Comparison of ENCODE assay signal across 23 cellular contexts in the genomic region with DNA sequence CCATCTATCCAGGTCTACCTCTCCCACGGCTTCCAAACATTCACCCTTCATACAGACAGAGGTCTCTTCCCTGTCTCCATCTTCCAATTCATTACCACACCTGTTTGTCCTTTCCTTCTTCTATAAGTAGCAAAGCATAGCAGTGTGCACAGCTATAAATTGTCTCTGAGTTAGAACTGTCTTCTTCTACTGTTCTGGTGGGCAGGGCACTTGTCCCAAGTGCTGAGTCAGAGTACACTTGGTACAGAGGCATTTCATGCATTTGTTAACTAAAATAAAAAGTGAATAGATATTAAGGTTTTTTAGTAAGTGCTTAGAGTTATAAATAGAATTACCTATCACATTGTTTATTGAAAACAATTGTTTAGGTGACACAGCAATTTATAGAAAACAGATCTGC.
DNase-seq lines count a peak whose midpoint lies in the region; ATAC-seq and TF ChIP-seq lines count a peak whose summit lies in the region.
"Had no signal": no experiment of that assay in that cellular context is flagged by ENCODE, and none has a peak within 500 bp of the region (broad histone marks: within the 10 kb centered on the region; RNA-seq: fewer than 3 reads in every experiment).

No MANE protein-coding gene starts in this region.

- H3K4me3 Mint-ChIP-seq in chondrocyte (ENCODE audit: unreplicated experiment): no peak overlapping the region
- H3K4me3 Mint-ChIP-seq: activated naive CD4-positive, alpha-beta T cell treated with anti-CD3 and anti-CD28 coated beads, Interleukin-2, amount 10 ng/mL, durations not matched to agents 7 days and 5 days; activated T-cell treated with anti-CD3 and anti-CD28 coated beads, Interleukin-2, amount 50 U/mL, for 72 hours; CD4-positive, alpha-beta T cell; immature natural killer cell; natural killer cell treated with Interleukin-12 subunit alpha and Interleukin-12 subunit beta and Interleukin-15 and Interleukin-18, amount 100 ng/mL, for 72 hours; stimulated activated naive B cell treated with anti-CD40 and anti-IgM and Interleukin-4, amounts not matched to agents 10 μg/mL and 1 μg/mL and 100 μg/mL, for 72 hours; T-helper 17 cell had no signal

- H2AFZ ChIP-seq in PC-3 (ENCODE audit: low read length): no peak overlapping the region

- no peaks in the 10 kb centered on the region for H3K9me3 ChIP-seq in PC-3 (ENCODE audit: low read length)
- H3K9me3 ChIP-seq: testis had no signal

- no peaks in the 10 kb centered on the region for H3K36me3 ChIP-seq in PC-3 (ENCODE audit: low read depth, low read length)

- BruUV-seq in PC-3 (replicated peaks; lab: Mats Ljungman, UMichigan): no TSS peak

- peaks cover 25% of the 10 kb centered on the region for H3K4me1 Mint-ChIP-seq in chondrocyte (ENCODE audit: low read depth)
- H3K4me1 Mint-ChIP-seq: activated naive CD4-positive, alpha-beta T cell treated with anti-CD3 and anti-CD28 coated beads, Interleukin-2, amount 10 ng/mL, durations not matched to agents 7 days and 5 days; immature natural killer cell; stimulated activated naive B cell treated with anti-CD40 and anti-IgM and Interleukin-4, amounts not matched to agents 10 μg/mL and 1 μg/mL and 100 μg/mL, for 72 hours; T-helper 17 cell had no signal

- H3F3A ChIP-seq in PC-3 (ENCODE audit: low read length, unreplicated experiment): no peaks in the 10 kb centered on the region

- no peaks in the 10 kb centered on the region for H3K27me3 Mint-ChIP-seq in chondrocyte (ENCODE audit: low read depth)
- H3K27me3 Mint-ChIP-seq: activated naive CD4-positive, alpha-beta T cell treated with anti-CD3 and anti-CD28 coated beads, Interleukin-2, amount 10 ng/mL, durations not matched to agents 7 days and 5 days had no signal

- DNase-seq in ELR (ENCODE audit: low read depth) (peak; percentile 51), PC-3 (peak; percentile 42), chondrocyte (ENCODE audit: low spot score) (no peak), renal cortical epithelial cell (ENCODE audit: low read depth) (peak; percentile 7), posterior cingulate gyrus (no peak)
- DNase-seq in effector CD4-positive, alpha-beta T cell: no peak
- DNase-seq: activated CD4-positive, alpha-beta T cell treated with anti-CD3 and anti-CD28 coated beads for 48 hours; activated naive CD4-positive, alpha-beta T cell treated with anti-CD3 and anti-CD28 coated beads, Interleukin-2, amount 10 ng/mL, durations not matched to agents 7 days and 5 days; activated T-cell treated with anti-CD3 and anti-CD28 coated beads, Interleukin-2, amount 50 U/mL, for 72 hours; anterior cingulate cortex; CD4-positive, alpha-beta T cell; hippocampal formation; immature natural killer cell; NCI-H1436; NCI-H526 treated with DMSO at 0.1 percent for 48 hours; stimulated activated CD4-positive, alpha-beta T cell treated with anti-CD3 and anti-CD28 coated beads, Interleukin-4, amount 100 ng/mL, for 24 hours; stimulated activated naive B cell treated with anti-CD40 and anti-IgM and Interleukin-4, amounts not matched to agents 10 μg/mL and 1 μg/mL and 100 μg/mL, for 72 hours; T-helper 17 cell; testis had no signal

- no peaks in the 10 kb centered on the region for H3K27me3 ChIP-seq in PC-3 (ENCODE audit: low read length)
- H3K27me3 ChIP-seq: testis had no signal

- no peak overlapping the region for H3K9ac ChIP-seq in PC-3 (ENCODE audit: low read length)

- ATAC-seq in PC-3 (peak; percentile 72), HG03342 (IDR thresholded peaks at IDR 0.05; ENCODE audit: unreplicated experiment) (no peak)
- no peak for ATAC-seq in activated CD4-positive, CD25-positive, alpha-beta regulatory T cell treated with anti-CD3 and anti-CD28 coated beads, Interleukin-2, amount 50 U/mL, for 24 hours
- ATAC-seq: activated T-cell treated with anti-CD3 and anti-CD28 coated beads, Interleukin-2, amount 50 U/mL, for 72 hours; left lobe of liver; natural killer cell treated with Interleukin-12 subunit alpha and Interleukin-12 subunit beta and Interleukin-15 and Interleukin-18, amount 100 ng/mL, for 72 hours; stimulated activated naive B cell treated with anti-CD40 and anti-IgM and Interleukin-4, amounts not matched to agents 10 μg/mL and 1 μg/mL and 100 μg/mL, for 72 hours; T-helper 17 cell had no signal

- no peaks in the 10 kb centered on the region for H4K20me1 ChIP-seq in PC-3 (ENCODE audit: low read length)

- H3K36me3 Mint-ChIP-seq in chondrocyte (ENCODE audit: low read depth): no peaks in the 10 kb centered on the region
- H3K36me3 Mint-ChIP-seq: activated naive CD4-positive, alpha-beta T cell treated with anti-CD3 and anti-CD28 coated beads, Interleukin-2, amount 10 ng/mL, durations not matched to agents 7 days and 5 days; immature natural killer cell; natural killer cell treated with Interleukin-12 subunit alpha and Interleukin-12 subunit beta and Interleukin-15 and Interleukin-18, amount 100 ng/mL, for 72 hours; stimulated activated naive B cell treated with anti-CD40 and anti-IgM and Interleukin-4, amounts not matched to agents 10 μg/mL and 1 μg/mL and 100 μg/mL, for 72 hours had no signal

- no peaks in the 10 kb centered on the region for H3K9me2 ChIP-seq in PC-3 (replicated peaks; ENCODE audit: low read length)

- H3K4me2 ChIP-seq in PC-3 (ENCODE audit: low read length): no peak overlapping the region

- H3K27ac Mint-ChIP-seq in chondrocyte (ENCODE audit: unreplicated experiment): peak overlapping the region; percentile 9
- H3K27ac Mint-ChIP-seq: activated naive CD4-positive, alpha-beta T cell treated with anti-CD3 and anti-CD28 coated beads, Interleukin-2, amount 10 ng/mL, durations not matched to agents 7 days and 5 days; activated T-cell treated with anti-CD3 and anti-CD28 coated beads, Interleukin-2, amount 50 U/mL, for 72 hours; CD4-positive, alpha-beta T cell; immature natural killer cell; natural killer cell treated with Interleukin-12 subunit alpha and Interleukin-12 subunit beta and Interleukin-15 and Interleukin-18, amount 100 ng/mL, for 72 hours; stimulated activated naive B cell treated with anti-CD40 and anti-IgM and Interleukin-4, amounts not matched to agents 10 μg/mL and 1 μg/mL and 100 μg/mL, for 72 hours; T-helper 17 cell had no signal

- CTCF ChIA-PET in PC-3 (lab: Charles Lee): interaction anchor here (1.2 kb wide), 1 partner anchor 9 kb away, joined by 6 read pairs; no protein-coding TSS in a partner anchor

- POLR2A ChIA-PET in PC-3 (lab: Charles Lee; ENCODE audit: unreplicated experiment): no interaction called here

- H3K9me3 Mint-ChIP-seq in chondrocyte (ENCODE audit: low read depth): peaks cover 5% of the 10 kb centered on the region
- H3K9me3 Mint-ChIP-seq: activated naive CD4-positive, alpha-beta T cell treated with anti-CD3 and anti-CD28 coated beads, Interleukin-2, amount 10 ng/mL, durations not matched to agents 7 days and 5 days; activated T-cell treated with anti-CD3 and anti-CD28 coated beads, Interleukin-2, amount 50 U/mL, for 72 hours; CD4-positive, alpha-beta T cell; immature natural killer cell; natural killer cell treated with Interleukin-12 subunit alpha and Interleukin-12 subunit beta and Interleukin-15 and Interleukin-18, amount 100 ng/mL, for 72 hours; stimulated activated naive B cell treated with anti-CD40 and anti-IgM and Interleukin-4, amounts not matched to agents 10 μg/mL and 1 μg/mL and 100 μg/mL, for 72 hours had no signal

- TF ChIP-seq CTCF in PC-3 (conservative IDR thresholded peaks at IDR 0.05; ENCODE audit: low read depth, low read length) (no peak), chondrocyte (IDR thresholded peaks at IDR 0.05) (no peak)

- H3K27ac ChIP-seq in PC-3 (ENCODE audit: low read length): no peak overlapping the region
- H3K27ac ChIP-seq: testis had no signal

- no peaks in the 10 kb centered on the region for H3K79me2 ChIP-seq in PC-3 (ENCODE audit: low read length)

- no peak overlapping the region for H3K4me3 ChIP-seq in PC-3 (ENCODE audit: low read length)
- H3K4me3 ChIP-seq: testis had no signal

- H3K4me1 ChIP-seq in PC-3 (ENCODE audit: insufficient read depth, low read length): peaks cover 18% of the 10 kb centered on the region
- H3K4me1 ChIP-seq: testis had no signal

- intact Hi-C loops in PC-3 (cut with micrococcal nuclease): no loop called here
- intact Hi-C loops in posterior cingulate gyrus (cut with DNase I): no loop called here

Comparison
In these comparisons a context has a peak if more than half of its experiments do, and no peak if none do; other contexts are left out.
1. DNase-seq: peak in ELR (single experiment), PC-3 (single experiment) and renal cortical epithelial cell (single experiment); none in chondrocyte (single experiment), posterior cingulate gyrus (0 of 10) and effector CD4-positive, alpha-beta T cell (single experiment).